23 cellular contexts compared by ENCODE assay signal in genomic region chr9:125660557-125660956, GRCh38.
"Had no signal": no experiment of that assay in that cellular context is flagged by ENCODE, and none has a peak within 500 bp of the region (broad histone marks: within the 10 kb centered on the region; RNA-seq: fewer than 3 reads in every experiment).

No MANE protein-coding gene starts in this region.

- H3K4me1 ChIP-seq: body of pancreas, parathyroid adenoma, right atrium auricular region had no signal

- H3K9ac ChIP-seq: parathyroid adenoma had no signal

- H3K27me3 ChIP-seq: body of pancreas, cardiac muscle cell, dorsolateral prefrontal cortex, heart right ventricle, right atrium auricular region, tibial nerve had no signal

- H2AFZ ChIP-seq: parathyroid adenoma had no signal

- H3K9me3 Mint-ChIP-seq: activated CD4-positive, alpha-beta T cell treated with anti-CD3 and anti-CD28 coated beads, Interleukin-2, amount 10 ng/mL, durations not matched to agents 24 days and 14 days; activated naive CD4-positive, alpha-beta T cell treated with anti-CD3 and anti-CD28 coated beads, Interleukin-2, amount 50 U/mL, for 24 hours; naive thymus-derived CD8-positive, alpha-beta T cell; neural crest cell had no signal

- H3K27ac ChIP-seq: body of pancreas, cardiac muscle cell, coronary artery, dorsolateral prefrontal cortex, heart right ventricle, parathyroid adenoma, psoas muscle, right atrium auricular region, tibial nerve, WERI-Rb-1 had no signal

- H3K4me3 Mint-ChIP-seq: activated CD4-positive, alpha-beta T cell treated with anti-CD3 and anti-CD28 coated beads, Interleukin-2, amount 10 ng/mL, durations not matched to agents 24 days and 14 days; activated naive CD4-positive, alpha-beta T cell treated with anti-CD3 and anti-CD28 coated beads, Interleukin-2, amount 50 U/mL, for 24 hours; naive thymus-derived CD8-positive, alpha-beta T cell; neural crest cell had no signal

- DNase-seq: activated CD4-positive, alpha-beta T cell treated with anti-CD3 and anti-CD28 coated beads, Interleukin-2, amount 10 ng/mL, durations not matched to agents 24 days and 14 days; activated CD8-positive, alpha-beta memory T cell treated with anti-CD3 and anti-CD28 coated beads for 24 hours; activated effector memory CD4-positive, alpha-beta T cell treated with anti-CD3 and anti-CD28 coated beads, Interleukin-2, amount 50 U/mL, for 16 hours; anterior cingulate cortex; body of pancreas; dorsolateral prefrontal cortex; effector memory CD4-positive, alpha-beta T cell; erythroblast; heart right ventricle; naive thymus-derived CD8-positive, alpha-beta T cell; nucleus accumbens; psoas muscle; stimulated activated CD4-positive, alpha-beta T cell treated with anti-CD3 and anti-CD28 coated beads, Interleukin-15, amount 100 ng/mL, for 24 hours; stimulated activated CD4-positive, alpha-beta T cell treated with anti-CD3 and anti-CD28 coated beads, Interleukin-2, amount 100 ng/mL, for 24 hours; stimulated activated naive CD4-positive, alpha-beta T cell treated with Interleukin-2 at 50 U/mL for 16 hours; WERI-Rb-1 had no signal

- H3K9me3 ChIP-seq: body of pancreas, heart right ventricle, psoas muscle, right atrium auricular region, tibial nerve had no signal

- H3K4me3 ChIP-seq: body of pancreas, cardiac muscle cell, coronary artery, dorsolateral prefrontal cortex, heart right ventricle, psoas muscle, right atrium auricular region, tibial nerve had no signal

- ATAC-seq: body of pancreas; heart right ventricle; naive thymus-derived CD8-positive, alpha-beta T cell had no signal

- H3K27ac Mint-ChIP-seq: activated CD4-positive, alpha-beta T cell treated with anti-CD3 and anti-CD28 coated beads, Interleukin-2, amount 10 ng/mL, durations not matched to agents 24 days and 14 days; activated naive CD4-positive, alpha-beta T cell treated with anti-CD3 and anti-CD28 coated beads, Interleukin-2, amount 50 U/mL, for 24 hours; naive thymus-derived CD8-positive, alpha-beta T cell had no signal

- H3K36me3 ChIP-seq: cardiac muscle cell, right atrium auricular region had no signal

- H3K27me3 Mint-ChIP-seq: activated CD4-positive, alpha-beta T cell treated with anti-CD3 and anti-CD28 coated beads, Interleukin-2, amount 10 ng/mL, durations not matched to agents 24 days and 14 days; activated naive CD4-positive, alpha-beta T cell treated with anti-CD3 and anti-CD28 coated beads, Interleukin-2, amount 50 U/mL, for 24 hours; naive thymus-derived CD8-positive, alpha-beta T cell had no signal
